1 cellular context compared by ENCODE assay signal in genomic region chr19:13151605-13152355, GRCh38.
TF ChIP-seq lines count a peak whose summit lies in the region.

No MANE protein-coding gene starts in this region.

TF ChIP-seq in HepG2, 621 proteins besides CTCF, POLR2A, EP300 and RAD21 (continued from another document and continues in another):
- TF ChIP-seq, protein P1, sequence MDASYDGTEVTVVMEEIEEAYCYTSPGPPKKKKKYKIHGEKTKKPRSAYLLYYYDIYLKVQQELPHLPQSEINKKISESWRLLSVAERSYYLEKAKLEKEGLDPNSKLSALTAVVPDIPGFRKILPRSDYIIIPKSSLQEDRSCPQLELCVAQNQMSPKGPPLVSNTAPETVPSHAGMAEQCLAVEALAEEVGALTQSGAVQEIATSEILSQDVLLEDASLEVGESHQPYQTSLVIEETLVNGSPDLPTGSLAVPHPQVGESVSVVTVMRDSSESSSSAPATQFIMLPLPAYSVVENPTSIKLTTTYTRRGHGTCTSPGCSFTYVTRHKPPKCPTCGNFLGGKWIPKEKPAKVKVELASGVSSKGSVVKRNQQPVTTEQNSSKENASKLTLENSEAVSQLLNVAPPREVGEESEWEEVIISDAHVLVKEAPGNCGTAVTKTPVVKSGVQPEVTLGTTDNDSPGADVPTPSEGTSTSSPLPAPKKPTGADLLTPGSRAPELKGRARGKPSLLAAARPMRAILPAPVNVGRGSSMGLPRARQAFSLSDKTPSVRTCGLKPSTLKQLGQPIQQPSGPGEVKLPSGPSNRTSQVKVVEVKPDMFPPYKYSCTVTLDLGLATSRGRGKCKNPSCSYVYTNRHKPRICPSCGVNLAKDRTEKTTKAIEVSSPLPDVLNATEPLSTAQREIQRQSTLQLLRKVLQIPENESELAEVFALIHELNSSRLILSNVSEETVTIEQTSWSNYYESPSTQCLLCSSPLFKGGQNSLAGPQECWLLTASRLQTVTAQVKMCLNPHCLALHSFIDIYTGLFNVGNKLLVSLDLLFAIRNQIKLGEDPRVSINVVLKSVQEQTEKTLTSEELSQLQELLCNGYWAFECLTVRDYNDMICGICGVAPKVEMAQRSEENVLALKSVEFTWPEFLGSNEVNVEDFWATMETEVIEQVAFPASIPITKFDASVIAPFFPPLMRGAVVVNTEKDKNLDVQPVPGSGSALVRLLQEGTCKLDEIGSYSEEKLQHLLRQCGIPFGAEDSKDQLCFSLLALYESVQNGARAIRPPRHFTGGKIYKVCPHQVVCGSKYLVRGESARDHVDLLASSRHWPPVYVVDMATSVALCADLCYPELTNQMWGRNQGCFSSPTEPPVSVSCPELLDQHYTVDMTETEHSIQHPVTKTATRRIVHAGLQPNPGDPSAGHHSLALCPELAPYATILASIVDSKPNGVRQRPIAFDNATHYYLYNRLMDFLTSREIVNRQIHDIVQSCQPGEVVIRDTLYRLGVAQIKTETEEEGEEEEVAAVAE (CRISPR knock-in tag; IDR thresholded peaks at IDR 0.05; ENCODE audit: borderline replicate concordance) = no peak
- TF ChIP-seq LCORL (IDR thresholded peaks at IDR 0.05) (no peak), LCORL (CRISPR knock-in tag; IDR thresholded peaks at IDR 0.05) (peak; percentile 66), DMTF1 (CRISPR knock-in tag; IDR thresholded peaks at IDR 0.05) (no peak), CHD2 (IDR thresholded peaks at IDR 0.05; ENCODE audit: low read depth, low read length) (no peak; the same call in 1 of the 2 replicates), POGK (CRISPR knock-in tag; conservative IDR thresholded peaks at IDR 0.05) (no peak), POGZ (CRISPR knock-in tag; IDR thresholded peaks at IDR 0.05) (no peak; the same call in 1 of the 2 replicates), PBX2 (CRISPR knock-in tag; IDR thresholded peaks at IDR 0.05) (no peak), U2AF2 (IDR thresholded peaks at IDR 0.05; ENCODE audit: low read depth, low read length) (no peak), NRL (CRISPR knock-in tag; IDR thresholded peaks at IDR 0.05; ENCODE audit: borderline replicate concordance) (no peak), ZFP90 (CRISPR knock-in tag; IDR thresholded peaks at IDR 0.05; ENCODE audit: borderline replicate concordance) (peak; percentile 75; the same call in 1 of the 2 replicates), ZNF543 (CRISPR knock-in tag; IDR thresholded peaks at IDR 0.05) (0 out of 2 replicates have a peak, but pooled peaks have one; percentile 40), MTA1 (CRISPR knock-in tag; IDR thresholded peaks at IDR 0.05; ENCODE audit: borderline replicate concordance) (0 out of 2 replicates have a peak, but pooled peaks have one; percentile 55), HNF4G (IDR thresholded peaks at IDR 0.05; ENCODE audit: borderline replicate concordance, low read depth, low read length) (no peak), HNF4G (CRISPR knock-in tag; IDR thresholded peaks at IDR 0.05; ENCODE audit: borderline replicate concordance, low read depth) (0 out of 2 replicates have a peak, but pooled peaks have one; percentile 19), GRHL1 (CRISPR knock-in tag; conservative IDR thresholded peaks at IDR 0.05) (no peak), ZNF333 (CRISPR knock-in tag; IDR thresholded peaks at IDR 0.05; ENCODE audit: borderline replicate concordance) (0 out of 2 replicates have a peak, but pooled peaks have one; percentile 29), ZSCAN25 (CRISPR knock-in tag; IDR thresholded peaks at IDR 0.05) (peak; percentile 30; the same call in 1 of the 2 replicates), HMGA1 (CRISPR knock-in tag; conservative IDR thresholded peaks at IDR 0.05) (no peak), ZNF761 (CRISPR knock-in tag; conservative IDR thresholded peaks at IDR 0.05) (peak; percentile 45; the same call in 1 of the 2 replicates), ZNF10 (CRISPR knock-in tag; IDR thresholded peaks at IDR 0.05; ENCODE audit: borderline replicate concordance, low read depth) (no peak), MIER3 (CRISPR knock-in tag; IDR thresholded peaks at IDR 0.05; ENCODE audit: borderline replicate concordance) (no peak; the same call in 1 of the 2 replicates), FOXC1 (CRISPR knock-in tag; IDR thresholded peaks at IDR 0.05; ENCODE audit: borderline replicate concordance) (no peak), ZBTB4 (CRISPR knock-in tag; IDR thresholded peaks at IDR 0.05; ENCODE audit: borderline replicate concordance) (no peak; the same call in 1 of the 2 replicates), KLF15 (CRISPR knock-in tag; IDR thresholded peaks at IDR 0.05; ENCODE audit: borderline replicate concordance) (peak; percentile 47; the same call in 1 of the 2 replicates), THAP11 (CRISPR knock-in tag; IDR thresholded peaks at IDR 0.05) (peak; percentile 72), ZNF329 (CRISPR knock-in tag; IDR thresholded peaks at IDR 0.05; ENCODE audit: low read depth) (0 out of 2 replicates have a peak, but pooled peaks have one; percentile 65), PLRG1 (conservative IDR thresholded peaks at IDR 0.05) (no peak)
- TF ChIP-seq, protein P2, sequence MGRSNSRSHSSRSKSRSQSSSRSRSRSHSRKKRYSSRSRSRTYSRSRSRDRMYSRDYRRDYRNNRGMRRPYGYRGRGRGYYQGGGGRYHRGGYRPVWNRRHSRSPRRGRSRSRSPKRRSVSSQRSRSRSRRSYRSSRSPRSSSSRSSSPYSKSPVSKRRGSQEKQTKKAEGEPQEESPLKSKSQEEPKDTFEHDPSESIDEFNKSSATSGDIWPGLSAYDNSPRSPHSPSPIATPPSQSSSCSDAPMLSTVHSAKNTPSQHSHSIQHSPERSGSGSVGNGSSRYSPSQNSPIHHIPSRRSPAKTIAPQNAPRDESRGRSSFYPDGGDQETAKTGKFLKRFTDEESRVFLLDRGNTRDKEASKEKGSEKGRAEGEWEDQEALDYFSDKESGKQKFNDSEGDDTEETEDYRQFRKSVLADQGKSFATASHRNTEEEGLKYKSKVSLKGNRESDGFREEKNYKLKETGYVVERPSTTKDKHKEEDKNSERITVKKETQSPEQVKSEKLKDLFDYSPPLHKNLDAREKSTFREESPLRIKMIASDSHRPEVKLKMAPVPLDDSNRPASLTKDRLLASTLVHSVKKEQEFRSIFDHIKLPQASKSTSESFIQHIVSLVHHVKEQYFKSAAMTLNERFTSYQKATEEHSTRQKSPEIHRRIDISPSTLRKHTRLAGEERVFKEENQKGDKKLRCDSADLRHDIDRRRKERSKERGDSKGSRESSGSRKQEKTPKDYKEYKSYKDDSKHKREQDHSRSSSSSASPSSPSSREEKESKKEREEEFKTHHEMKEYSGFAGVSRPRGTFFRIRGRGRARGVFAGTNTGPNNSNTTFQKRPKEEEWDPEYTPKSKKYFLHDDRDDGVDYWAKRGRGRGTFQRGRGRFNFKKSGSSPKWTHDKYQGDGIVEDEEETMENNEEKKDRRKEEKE (IDR thresholded peaks at IDR 0.05) = no peak
- TF ChIP-seq, protein P3, sequence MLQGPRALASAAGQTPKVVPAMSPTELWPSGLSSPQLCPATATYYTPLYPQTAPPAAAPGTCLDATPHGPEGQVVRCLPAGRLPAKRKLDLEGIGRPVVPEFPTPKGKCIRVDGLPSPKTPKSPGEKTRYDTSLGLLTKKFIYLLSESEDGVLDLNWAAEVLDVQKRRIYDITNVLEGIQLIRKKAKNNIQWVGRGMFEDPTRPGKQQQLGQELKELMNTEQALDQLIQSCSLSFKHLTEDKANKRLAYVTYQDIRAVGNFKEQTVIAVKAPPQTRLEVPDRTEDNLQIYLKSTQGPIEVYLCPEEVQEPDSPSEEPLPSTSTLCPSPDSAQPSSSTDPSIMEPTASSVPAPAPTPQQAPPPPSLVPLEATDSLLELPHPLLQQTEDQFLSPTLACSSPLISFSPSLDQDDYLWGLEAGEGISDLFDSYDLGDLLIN (CRISPR knock-in tag; IDR thresholded peaks at IDR 0.05; ENCODE audit: borderline replicate concordance) = no peak
- TF ChIP-seq, protein P4, sequence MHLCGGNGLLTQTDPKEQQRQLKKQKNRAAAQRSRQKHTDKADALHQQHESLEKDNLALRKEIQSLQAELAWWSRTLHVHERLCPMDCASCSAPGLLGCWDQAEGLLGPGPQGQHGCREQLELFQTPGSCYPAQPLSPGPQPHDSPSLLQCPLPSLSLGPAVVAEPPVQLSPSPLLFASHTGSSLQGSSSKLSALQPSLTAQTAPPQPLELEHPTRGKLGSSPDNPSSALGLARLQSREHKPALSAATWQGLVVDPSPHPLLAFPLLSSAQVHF (CRISPR knock-in tag; IDR thresholded peaks at IDR 0.05) = no peak
- TF ChIP-seq, protein P5, sequence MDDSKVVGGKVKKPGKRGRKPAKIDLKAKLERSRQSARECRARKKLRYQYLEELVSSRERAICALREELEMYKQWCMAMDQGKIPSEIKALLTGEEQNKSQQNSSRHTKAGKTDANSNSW (CRISPR knock-in tag; IDR thresholded peaks at IDR 0.05; ENCODE audit: borderline replicate concordance) = no peak
- TF ChIP-seq, protein P6, sequence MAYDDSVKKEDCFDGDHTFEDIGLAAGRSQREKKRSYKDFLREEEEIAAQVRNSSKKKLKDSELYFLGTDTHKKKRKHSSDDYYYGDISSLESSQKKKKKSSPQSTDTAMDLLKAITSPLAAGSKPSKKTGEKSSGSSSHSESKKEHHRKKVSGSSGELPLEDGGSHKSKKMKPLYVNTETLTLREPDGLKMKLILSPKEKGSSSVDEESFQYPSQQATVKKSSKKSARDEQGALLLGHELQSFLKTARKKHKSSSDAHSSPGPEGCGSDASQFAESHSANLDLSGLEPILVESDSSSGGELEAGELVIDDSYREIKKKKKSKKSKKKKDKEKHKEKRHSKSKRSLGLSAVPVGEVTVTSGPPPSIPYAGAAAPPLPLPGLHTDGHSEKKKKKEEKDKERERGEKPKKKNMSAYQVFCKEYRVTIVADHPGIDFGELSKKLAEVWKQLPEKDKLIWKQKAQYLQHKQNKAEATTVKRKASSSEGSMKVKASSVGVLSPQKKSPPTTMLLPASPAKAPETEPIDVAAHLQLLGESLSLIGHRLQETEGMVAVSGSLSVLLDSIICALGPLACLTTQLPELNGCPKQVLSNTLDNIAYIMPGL (CRISPR knock-in tag; IDR thresholded peaks at IDR 0.05; ENCODE audit: borderline replicate concordance in 1 of 2, low read depth in 1 of 2) = peak; percentile 5 to 80; a peak in 3 of 4 replicates
